8 cellular contexts compared by ENCODE assay signal in the genomic region with DNA sequence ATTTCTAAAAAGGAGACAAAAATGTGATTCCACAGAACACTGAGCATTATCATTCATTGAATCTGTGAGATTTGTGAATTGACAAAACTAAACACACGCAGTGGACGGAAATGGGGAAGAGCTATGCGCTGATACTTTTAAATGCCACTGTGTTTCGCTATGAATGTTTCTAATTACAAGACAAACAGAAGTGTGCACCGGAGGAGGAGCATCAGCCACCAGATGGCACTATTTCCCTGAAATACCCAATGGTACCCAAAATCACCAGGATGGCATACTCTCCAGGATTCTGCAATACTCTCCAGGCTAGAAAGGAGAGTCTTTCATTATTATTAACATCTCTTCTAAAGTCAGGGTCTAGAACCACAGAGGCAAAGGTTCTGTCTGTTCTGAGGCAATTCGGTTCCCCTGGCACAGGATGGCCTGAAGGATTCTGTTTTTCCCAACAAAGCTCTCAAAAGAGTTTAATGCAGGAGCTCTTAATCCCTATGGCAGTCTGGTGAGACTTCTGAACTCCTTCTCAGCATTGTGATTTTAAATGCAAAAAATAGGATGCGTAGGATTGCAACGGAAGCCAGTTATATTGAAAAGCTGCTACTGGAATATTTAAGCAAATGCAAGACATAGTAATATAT. TPM values are rescaled to one million over a fixed set of nuclear protein-coding genes. Genes with fewer than 3 reads are reported as not detected.
DNase-seq lines count a peak whose midpoint lies in the region; ATAC-seq and TF ChIP-seq lines count a peak whose summit lies in the region.

No MANE protein-coding gene starts in this region.

- DNase-seq in CD4-positive, alpha-beta memory T cell, result peak; percentile 43 to 50 (median 48)
- DNase-seq in NCI-H345 treated with DMSO at 0.1 percent for 48 hours (lab: John Stamatoyannopoulos, UW; ENCODE audit: unreplicated experiment), result peak; percentile 77
- peak; percentile 81 for DNase-seq in activated CD4-positive, alpha-beta T cell treated with anti-CD3 and anti-CD28 coated beads for 36 hours
- peak; percentile 84 for DNase-seq in dermis blood vessel endothelial cell
- peak; percentile 74 for DNase-seq in lung (ENCODE audit: low spot score)
- DNase-seq in stimulated activated CD8-positive, alpha-beta memory T cell treated with anti-CD3 and anti-CD28 coated beads, Interleukin-15, amount 100 ng/mL, for 1 hour (ENCODE audit: low read depth), result peak; percentile 28

- ATAC-seq in GM19324 (IDR thresholded peaks at IDR 0.05; ENCODE audit: low FRiP score, unreplicated experiment), result peak; percentile 85
- ATAC-seq in HG03378 (IDR thresholded peaks at IDR 0.05; ENCODE audit: unreplicated experiment), result peak; percentile 96
- peak; percentile 93 for ATAC-seq in activated CD4-positive, alpha-beta T cell treated with anti-CD3 and anti-CD28 coated beads for 36 hours
- peak; percentile 53 for ATAC-seq in lung (ENCODE audit: insufficient read depth, low FRiP score)

- H3K36me3 Mint-ChIP-seq in CD4-positive, alpha-beta memory T cell, result no peaks in the 10 kb centered on the region
- no peaks in the 10 kb centered on the region for H3K36me3 Mint-ChIP-seq in activated CD4-positive, alpha-beta T cell treated with anti-CD3 and anti-CD28 coated beads for 36 hours (ENCODE audit: low read depth)

- no peak overlapping the region for H3K27ac ChIP-seq in CD4-positive, alpha-beta memory T cell (ENCODE audit: low read depth, low read length)
- no peak overlapping the region for H3K27ac ChIP-seq in lung (ENCODE audit: low read depth in 1 of 2, low read length in 1 of 2)

- peaks cover 16 to 19% of the 10 kb centered on the region in 2 donors for H3K27me3 Mint-ChIP-seq in CD4-positive, alpha-beta memory T cell
- peaks cover 25% of the 10 kb centered on the region for H3K27me3 Mint-ChIP-seq in activated CD4-positive, alpha-beta T cell treated with anti-CD3 and anti-CD28 coated beads for 36 hours

- no peak overlapping the region for H3K4me3 ChIP-seq in CD4-positive, alpha-beta memory T cell (ENCODE audit: low read length in 2 of 2)
- no peak overlapping the region for H3K4me3 ChIP-seq in lung

- peaks cover 11% of the 10 kb centered on the region for H3K27me3 ChIP-seq in CD4-positive, alpha-beta memory T cell (ENCODE audit: insufficient read depth, low read length)
- no peaks in the 10 kb centered on the region for H3K27me3 ChIP-seq in lung (ENCODE audit: control insufficient read depth, insufficient read depth)

- H3K9me3 ChIP-seq in CD4-positive, alpha-beta memory T cell (ENCODE audit: control insufficient read depth in 1 of 2, low read length in 2 of 2), result no peaks in the 10 kb centered on the region
- H3K9me3 ChIP-seq in lung (ENCODE audit: control insufficient read depth in 2 of 2, insufficient read depth in 1 of 2, low read length in 1 of 2), result no peaks in the 10 kb centered on the region

- H3K9me3 Mint-ChIP-seq in CD4-positive, alpha-beta memory T cell, result no peaks in the 10 kb centered on the region
- no peaks in the 10 kb centered on the region for H3K9me3 Mint-ChIP-seq in activated CD4-positive, alpha-beta T cell treated with anti-CD3 and anti-CD28 coated beads for 36 hours (ENCODE audit: low read depth)

- no peaks in the 10 kb centered on the region for H3K4me1 ChIP-seq in CD4-positive, alpha-beta memory T cell (ENCODE audit: insufficient read depth, low read length)
- no peaks in the 10 kb centered on the region for H3K4me1 ChIP-seq in lung (ENCODE audit: control insufficient read depth in 2 of 2, insufficient read depth in 2 of 2, low read length in 2 of 2)

- H3K27ac Mint-ChIP-seq in CD4-positive, alpha-beta memory T cell, result no peak overlapping the region
- H3K27ac Mint-ChIP-seq in activated CD4-positive, alpha-beta T cell treated with anti-CD3 and anti-CD28 coated beads for 36 hours, result no peak overlapping the region

- WGBS in lung, 2 donors, result 21 to 22% methylated on average over 8 of the region's 8 CpGs

- H3K4me1 Mint-ChIP-seq in CD4-positive, alpha-beta memory T cell, result peaks cover 0 to 7% (median 4%) of the 10 kb centered on the region in 4 donors
- H3K4me1 Mint-ChIP-seq in activated CD4-positive, alpha-beta T cell treated with anti-CD3 and anti-CD28 coated beads for 36 hours, result peaks cover 2% of the 10 kb centered on the region

- no peak overlapping the region for H3K4me3 Mint-ChIP-seq in CD4-positive, alpha-beta memory T cell
- no peak overlapping the region for H3K4me3 Mint-ChIP-seq in activated CD4-positive, alpha-beta T cell treated with anti-CD3 and anti-CD28 coated beads for 36 hours

- no peaks in the 10 kb centered on the region for H3K36me3 ChIP-seq in CD4-positive, alpha-beta memory T cell (ENCODE audit: insufficient read depth, low read length)
- H3K36me3 ChIP-seq in lung (ENCODE audit: control insufficient read depth in 2 of 2, insufficient read depth in 2 of 2, low read length in 2 of 2), result no peaks in the 10 kb centered on the region

- intact Hi-C loops in CD4-positive, alpha-beta memory T cell (cut with micrococcal nuclease), result loop anchor here (1.0 to 5.0 kb wide), 6 partner anchors 325 to 1517 kb away; no protein-coding TSS in a partner anchor
- intact Hi-C loops in activated CD4-positive, alpha-beta T cell treated with anti-CD3 and anti-CD28 coated beads for 36 hours (cut with DNase I, micrococcal nuclease), result loop anchor here (1.0 to 10.0 kb wide), 4 partner anchors 324 to 1510 kb away; no protein-coding TSS in a partner anchor

- peak; percentile 75 for TF ChIP-seq CTCF in lung (IDR thresholded peaks at IDR 0.05; ENCODE audit: control extremely low read depth, extremely low read depth)

- POLR2A ChIA-PET in CD4-positive, alpha-beta memory T cell (lab: Charles Lee; ENCODE audit: partially characterized antibody), result interaction anchor here (1.3 to 2.6 kb wide), 2 partner anchors 14 to 669 kb away, joined by 3 to 8 read pairs; a partner anchor contains a TSS
- POLR2A ChIA-PET in activated CD4-positive, alpha-beta T cell treated with anti-CD3 and anti-CD28 coated beads for 36 hours (lab: Charles Lee), result no interaction called here

- CTCF ChIA-PET in CD4-positive, alpha-beta memory T cell (lab: Charles Lee; ENCODE audit: partially characterized antibody), result interaction anchor here (0.7 to 1.9 kb wide), 16 partner anchors 11 to 1519 kb away, joined by 3 to 19 read pairs (median 4); a partner anchor contains a TSS
- CTCF ChIA-PET in activated CD4-positive, alpha-beta T cell treated with anti-CD3 and anti-CD28 coated beads for 36 hours (lab: Charles Lee), result interaction anchor here (0.6 to 2.5 kb wide), 13 partner anchors 10 to 1512 kb away, joined by 3 to 10 read pairs (median 5); a partner anchor contains a TSS

RNA-seq across cellular contexts. Expression of a gene that starts 13.8 kb away (rescaled TPM):
- total RNA-seq in CD4-positive, alpha-beta memory T cell, result 10 to 100 TPM; 38.6 to 42.8 TPM
- 10 to 100 TPM; 17.2 to 24.0 TPM for polyA plus RNA-seq in CD4-positive, alpha-beta memory T cell
- total RNA-seq in activated CD4-positive, alpha-beta T cell treated with anti-CD3 and anti-CD28 coated beads for 36 hours, result 100 to 1,000 TPM; 111 to 112 TPM
- total RNA-seq in dermis blood vessel endothelial cell (41.7 and 53.7 TPM in 2 replicates), lung (10 to 100 TPM; 36.7 to 41.7 TPM)
- 10 to 100 TPM; 29.1 to 38.2 TPM for polyA plus RNA-seq in lung

Comparison
In these comparisons a context has a peak if more than half of its experiments do, and no peak if none do; other contexts are left out.
1. DNase-seq: peak in every context shown above with its lines; median percentile 84 in dermis blood vessel endothelial cell; 81 in activated CD4-positive, alpha-beta T cell treated with anti-CD3 and anti-CD28 coated beads for 36 hours; 77 in NCI-H345 treated with DMSO at 0.1 percent for 48 hours; 74 in lung; 48 in CD4-positive, alpha-beta memory T cell; 28 in stimulated activated CD8-positive, alpha-beta memory T cell treated with anti-CD3 and anti-CD28 coated beads, Interleukin-15, amount 100 ng/mL, for 1 hour.